In the genomic region with DNA sequence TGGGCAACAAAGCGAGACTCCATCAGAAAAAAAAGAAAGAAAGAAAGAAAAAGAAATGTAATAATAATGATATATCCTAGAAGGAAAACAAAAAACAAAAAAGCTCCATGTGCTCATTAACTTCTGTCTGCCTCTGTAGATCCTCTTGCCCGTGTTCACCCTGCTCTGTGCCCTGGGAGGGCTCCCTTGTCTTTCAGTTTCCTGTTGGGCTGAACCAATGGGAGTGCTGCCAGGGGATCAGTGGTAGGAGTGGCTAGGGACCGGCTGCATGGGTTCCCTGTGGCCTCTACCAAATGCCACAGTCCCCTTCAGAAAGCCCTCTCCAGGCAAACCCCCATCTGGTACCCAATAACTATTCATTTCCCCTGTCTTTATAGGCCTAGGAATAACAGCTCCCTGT, we compare ENCODE assay signal across 3 cellular contexts.
TF ChIP-seq lines count a peak whose summit lies in the region.

No MANE protein-coding gene starts in this region.

TF ChIP-seq in SK-N-SH treated with all-trans-retinoic acid at 6 μM for 48 hours, 23 proteins besides CTCF, POLR2A, EP300 and RAD21:
- TF ChIP-seq ZNF70 (CRISPR knock-in tag; IDR thresholded peaks at IDR 0.05) (no peak), ESRRG (CRISPR knock-in tag; IDR thresholded peaks at IDR 0.05) (no peak), ZNF565 (CRISPR knock-in tag; conservative IDR thresholded peaks at IDR 0.05; ENCODE audit: low read depth) (no peak), CSDC2 (CRISPR knock-in tag; IDR thresholded peaks at IDR 0.05) (no peak), RARB (CRISPR knock-in tag; IDR thresholded peaks at IDR 0.05) (no peak), PPARA (CRISPR knock-in tag; IDR thresholded peaks at IDR 0.05; ENCODE audit: borderline replicate concordance) (no peak), ZFP30 (CRISPR knock-in tag; IDR thresholded peaks at IDR 0.05) (no peak), ISL1 (CRISPR knock-in tag; IDR thresholded peaks at IDR 0.05) (no peak), GLIS3 (CRISPR knock-in tag; IDR thresholded peaks at IDR 0.05) (no peak)
- TF ChIP-seq, protein P1, sequence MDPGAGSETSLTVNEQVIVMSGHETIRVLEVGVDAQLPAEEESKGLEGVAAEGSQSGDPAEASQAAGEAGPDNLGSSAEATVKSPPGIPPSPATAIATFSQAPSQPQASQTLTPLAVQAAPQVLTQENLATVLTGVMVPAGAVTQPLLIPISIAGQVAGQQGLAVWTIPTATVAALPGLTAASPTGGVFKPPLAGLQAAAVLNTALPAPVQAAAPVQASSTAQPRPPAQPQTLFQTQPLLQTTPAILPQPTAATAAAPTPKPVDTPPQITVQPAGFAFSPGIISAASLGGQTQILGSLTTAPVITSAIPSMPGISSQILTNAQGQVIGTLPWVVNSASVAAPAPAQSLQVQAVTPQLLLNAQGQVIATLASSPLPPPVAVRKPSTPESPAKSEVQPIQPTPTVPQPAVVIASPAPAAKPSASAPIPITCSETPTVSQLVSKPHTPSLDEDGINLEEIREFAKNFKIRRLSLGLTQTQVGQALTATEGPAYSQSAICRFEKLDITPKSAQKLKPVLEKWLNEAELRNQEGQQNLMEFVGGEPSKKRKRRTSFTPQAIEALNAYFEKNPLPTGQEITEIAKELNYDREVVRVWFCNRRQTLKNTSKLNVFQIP (CRISPR knock-in tag; IDR thresholded peaks at IDR 0.05; ENCODE audit: borderline replicate concordance, low read depth): no peak
- TF ChIP-seq, protein P2, sequence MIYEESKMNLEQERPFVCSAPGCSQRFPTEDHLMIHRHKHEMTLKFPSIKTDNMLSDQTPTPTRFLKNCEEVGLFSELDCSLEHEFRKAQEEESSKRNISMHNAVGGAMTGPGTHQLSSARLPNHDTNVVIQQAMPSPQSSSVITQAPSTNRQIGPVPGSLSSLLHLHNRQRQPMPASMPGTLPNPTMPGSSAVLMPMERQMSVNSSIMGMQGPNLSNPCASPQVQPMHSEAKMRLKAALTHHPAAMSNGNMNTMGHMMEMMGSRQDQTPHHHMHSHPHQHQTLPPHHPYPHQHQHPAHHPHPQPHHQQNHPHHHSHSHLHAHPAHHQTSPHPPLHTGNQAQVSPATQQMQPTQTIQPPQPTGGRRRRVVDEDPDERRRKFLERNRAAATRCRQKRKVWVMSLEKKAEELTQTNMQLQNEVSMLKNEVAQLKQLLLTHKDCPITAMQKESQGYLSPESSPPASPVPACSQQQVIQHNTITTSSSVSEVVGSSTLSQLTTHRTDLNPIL (CRISPR knock-in tag; IDR thresholded peaks at IDR 0.05; ENCODE audit: low read depth): no peak
- TF ChIP-seq, protein P3, sequence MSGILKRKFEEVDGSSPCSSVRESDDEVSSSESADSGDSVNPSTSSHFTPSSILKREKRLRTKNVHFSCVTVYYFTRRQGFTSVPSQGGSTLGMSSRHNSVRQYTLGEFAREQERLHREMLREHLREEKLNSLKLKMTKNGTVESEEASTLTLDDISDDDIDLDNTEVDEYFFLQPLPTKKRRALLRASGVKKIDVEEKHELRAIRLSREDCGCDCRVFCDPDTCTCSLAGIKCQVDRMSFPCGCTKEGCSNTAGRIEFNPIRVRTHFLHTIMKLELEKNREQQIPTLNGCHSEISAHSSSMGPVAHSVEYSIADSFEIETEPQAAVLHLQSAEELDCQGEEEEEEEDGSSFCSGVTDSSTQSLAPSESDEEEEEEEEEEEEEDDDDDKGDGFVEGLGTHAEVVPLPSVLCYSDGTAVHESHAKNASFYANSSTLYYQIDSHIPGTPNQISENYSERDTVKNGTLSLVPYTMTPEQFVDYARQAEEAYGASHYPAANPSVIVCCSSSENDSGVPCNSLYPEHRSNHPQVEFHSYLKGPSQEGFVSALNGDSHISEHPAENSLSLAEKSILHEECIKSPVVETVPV (CRISPR knock-in tag; IDR thresholded peaks at IDR 0.05): no peak

TF ChIP-seq in SK-N-SH, 30 proteins besides CTCF, POLR2A, EP300 and RAD21:
- no peak for TF ChIP-seq YY1 (IDR thresholded peaks at IDR 0.05; ENCODE audit: low read depth)
- TF ChIP-seq, protein P4, sequence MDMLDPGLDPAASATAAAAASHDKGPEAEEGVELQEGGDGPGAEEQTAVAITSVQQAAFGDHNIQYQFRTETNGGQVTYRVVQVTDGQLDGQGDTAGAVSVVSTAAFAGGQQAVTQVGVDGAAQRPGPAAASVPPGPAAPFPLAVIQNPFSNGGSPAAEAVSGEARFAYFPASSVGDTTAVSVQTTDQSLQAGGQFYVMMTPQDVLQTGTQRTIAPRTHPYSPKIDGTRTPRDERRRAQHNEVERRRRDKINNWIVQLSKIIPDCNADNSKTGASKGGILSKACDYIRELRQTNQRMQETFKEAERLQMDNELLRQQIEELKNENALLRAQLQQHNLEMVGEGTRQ (IDR thresholded peaks at IDR 0.05; ENCODE audit: borderline replicate concordance, low read depth, low read length): no peak
- no peak for TF ChIP-seq NRF1 (IDR thresholded peaks at IDR 0.05; ENCODE audit: low read depth, low read length)
- TF ChIP-seq GABPA (IDR thresholded peaks at IDR 0.05; ENCODE audit: low read depth): no peak
- TF ChIP-seq MEF2A (IDR thresholded peaks at IDR 0.05; ENCODE audit: borderline replicate concordance, low read depth): no peak
- no peak for TF ChIP-seq POLR2AphosphoS5 (IDR thresholded peaks at IDR 0.05; ENCODE audit: low read depth, low read length)
- TF ChIP-seq NFIC (IDR thresholded peaks at IDR 0.05; ENCODE audit: borderline replicate concordance): no peak
- TF ChIP-seq SMC3 (IDR thresholded peaks at IDR 0.05; ENCODE audit: low read depth, low read length): no peak
- no peak for TF ChIP-seq MXI1 (IDR thresholded peaks at IDR 0.05; ENCODE audit: low read depth, low read length)
- TF ChIP-seq, protein P5, sequence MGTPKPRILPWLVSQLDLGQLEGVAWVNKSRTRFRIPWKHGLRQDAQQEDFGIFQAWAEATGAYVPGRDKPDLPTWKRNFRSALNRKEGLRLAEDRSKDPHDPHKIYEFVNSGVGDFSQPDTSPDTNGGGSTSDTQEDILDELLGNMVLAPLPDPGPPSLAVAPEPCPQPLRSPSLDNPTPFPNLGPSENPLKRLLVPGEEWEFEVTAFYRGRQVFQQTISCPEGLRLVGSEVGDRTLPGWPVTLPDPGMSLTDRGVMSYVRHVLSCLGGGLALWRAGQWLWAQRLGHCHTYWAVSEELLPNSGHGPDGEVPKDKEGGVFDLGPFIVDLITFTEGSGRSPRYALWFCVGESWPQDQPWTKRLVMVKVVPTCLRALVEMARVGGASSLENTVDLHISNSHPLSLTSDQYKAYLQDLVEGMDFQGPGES (IDR thresholded peaks at IDR 0.05; ENCODE audit: low read depth, low read length): no peak
- TF ChIP-seq RCOR1 (IDR thresholded peaks at IDR 0.05; ENCODE audit: low read length): no peak

TF ChIP-seq in GM12878, 131 proteins besides CTCF, POLR2A, EP300 and RAD21:
- TF ChIP-seq MEF2A (IDR thresholded peaks at IDR 0.05; ENCODE audit: insufficient read depth, low read depth, low read length) (no peak), ZNF217 (IDR thresholded peaks at IDR 0.05) (no peak), PML (IDR thresholded peaks at IDR 0.05; ENCODE audit: low read length) (no peak), BCL11A (IDR thresholded peaks at IDR 0.05; ENCODE audit: low read depth, low read length) (no peak), TCF7 (IDR thresholded peaks at IDR 0.05; ENCODE audit: borderline replicate concordance) (no peak), EGR1 (IDR thresholded peaks at IDR 0.05; ENCODE audit: borderline replicate concordance in 1 of 2, low read depth in 2 of 2, low read length in 2 of 2) (no peak), PAX8 (IDR thresholded peaks at IDR 0.05) (no peak), NRF1 (conservative IDR thresholded peaks at IDR 0.05; ENCODE audit: low read depth, low read length) (no peak), SMC3 (IDR thresholded peaks at IDR 0.05; ENCODE audit: borderline replicate concordance, low read length) (no peak), BHLHE40 (IDR thresholded peaks at IDR 0.05; ENCODE audit: borderline replicate concordance in 1 of 2, low read depth in 2 of 2, low read length in 1 of 2) (no peak), RUNX3 (IDR thresholded peaks at IDR 0.05; ENCODE audit: low read length) (no peak), RELA (IDR thresholded peaks at IDR 0.05; ENCODE audit: borderline replicate concordance, partially characterized antibody) (no peak), NR2C2 (IDR thresholded peaks at IDR 0.05; ENCODE audit: borderline replicate concordance, control insufficient read depth, insufficient read length, low read depth) (no peak)
- TF ChIP-seq, protein P6, sequence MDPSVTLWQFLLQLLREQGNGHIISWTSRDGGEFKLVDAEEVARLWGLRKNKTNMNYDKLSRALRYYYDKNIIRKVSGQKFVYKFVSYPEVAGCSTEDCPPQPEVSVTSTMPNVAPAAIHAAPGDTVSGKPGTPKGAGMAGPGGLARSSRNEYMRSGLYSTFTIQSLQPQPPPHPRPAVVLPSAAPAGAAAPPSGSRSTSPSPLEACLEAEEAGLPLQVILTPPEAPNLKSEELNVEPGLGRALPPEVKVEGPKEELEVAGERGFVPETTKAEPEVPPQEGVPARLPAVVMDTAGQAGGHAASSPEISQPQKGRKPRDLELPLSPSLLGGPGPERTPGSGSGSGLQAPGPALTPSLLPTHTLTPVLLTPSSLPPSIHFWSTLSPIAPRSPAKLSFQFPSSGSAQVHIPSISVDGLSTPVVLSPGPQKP (IDR thresholded peaks at IDR 0.05; ENCODE audit: low read depth, low read length): no peak
- TF ChIP-seq, protein P4 (IDR thresholded peaks at IDR 0.05; ENCODE audit: borderline replicate concordance, low read depth, low read length): no peak
- TF ChIP-seq, protein P7, sequence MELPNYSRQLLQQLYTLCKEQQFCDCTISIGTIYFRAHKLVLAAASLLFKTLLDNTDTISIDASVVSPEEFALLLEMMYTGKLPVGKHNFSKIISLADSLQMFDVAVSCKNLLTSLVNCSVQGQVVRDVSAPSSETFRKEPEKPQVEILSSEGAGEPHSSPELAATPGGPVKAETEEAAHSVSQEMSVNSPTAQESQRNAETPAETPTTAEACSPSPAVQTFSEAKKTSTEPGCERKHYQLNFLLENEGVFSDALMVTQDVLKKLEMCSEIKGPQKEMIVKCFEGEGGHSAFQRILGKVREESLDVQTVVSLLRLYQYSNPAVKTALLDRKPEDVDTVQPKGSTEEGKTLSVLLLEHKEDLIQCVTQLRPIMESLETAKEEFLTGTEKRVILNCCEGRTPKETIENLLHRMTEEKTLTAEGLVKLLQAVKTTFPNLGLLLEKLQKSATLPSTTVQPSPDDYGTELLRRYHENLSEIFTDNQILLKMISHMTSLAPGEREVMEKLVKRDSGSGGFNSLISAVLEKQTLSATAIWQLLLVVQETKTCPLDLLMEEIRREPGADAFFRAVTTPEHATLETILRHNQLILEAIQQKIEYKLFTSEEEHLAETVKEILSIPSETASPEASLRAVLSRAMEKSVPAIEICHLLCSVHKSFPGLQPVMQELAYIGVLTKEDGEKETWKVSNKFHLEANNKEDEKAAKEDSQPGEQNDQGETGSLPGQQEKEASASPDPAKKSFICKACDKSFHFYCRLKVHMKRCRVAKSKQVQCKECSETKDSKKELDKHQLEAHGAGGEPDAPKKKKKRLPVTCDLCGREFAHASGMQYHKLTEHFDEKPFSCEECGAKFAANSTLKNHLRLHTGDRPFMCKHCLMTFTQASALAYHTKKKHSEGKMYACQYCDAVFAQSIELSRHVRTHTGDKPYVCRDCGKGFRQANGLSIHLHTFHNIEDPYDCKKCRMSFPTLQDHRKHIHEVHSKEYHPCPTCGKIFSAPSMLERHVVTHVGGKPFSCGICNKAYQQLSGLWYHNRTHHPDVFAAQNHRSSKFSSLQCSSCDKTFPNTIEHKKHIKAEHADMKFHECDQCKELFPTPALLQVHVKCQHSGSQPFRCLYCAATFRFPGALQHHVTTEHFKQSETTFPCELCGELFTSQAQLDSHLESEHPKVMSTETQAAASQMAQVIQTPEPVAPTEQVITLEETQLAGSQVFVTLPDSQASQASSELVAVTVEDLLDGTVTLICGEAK (IDR thresholded peaks at IDR 0.05; ENCODE audit: borderline replicate concordance): no peak
- TF ChIP-seq, protein P8, sequence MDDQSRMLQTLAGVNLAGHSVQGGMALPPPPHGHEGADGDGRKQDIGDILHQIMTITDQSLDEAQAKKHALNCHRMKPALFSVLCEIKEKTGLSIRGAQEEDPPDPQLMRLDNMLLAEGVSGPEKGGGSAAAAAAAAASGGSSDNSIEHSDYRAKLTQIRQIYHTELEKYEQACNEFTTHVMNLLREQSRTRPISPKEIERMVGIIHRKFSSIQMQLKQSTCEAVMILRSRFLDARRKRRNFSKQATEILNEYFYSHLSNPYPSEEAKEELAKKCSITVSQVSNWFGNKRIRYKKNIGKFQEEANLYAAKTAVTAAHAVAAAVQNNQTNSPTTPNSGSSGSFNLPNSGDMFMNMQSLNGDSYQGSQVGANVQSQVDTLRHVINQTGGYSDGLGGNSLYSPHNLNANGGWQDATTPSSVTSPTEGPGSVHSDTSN (IDR thresholded peaks at IDR 0.05; ENCODE audit: insufficient replicate concordance, low read depth, low read length): no peak
